11 cellular contexts compared by ENCODE assay signal in genomic region chr4:139768913-139769312, GRCh38.
DNase-seq lines count a peak whose midpoint lies in the region; ATAC-seq and TF ChIP-seq lines count a peak whose summit lies in the region.
"Had no signal": no experiment of that assay in that cellular context is flagged by ENCODE, and none has a peak within 500 bp of the region (broad histone marks: within the 10 kb centered on the region; RNA-seq: fewer than 3 reads in every experiment).

No MANE protein-coding gene starts in this region.

- no peak overlapping the region for H3K4me3 ChIP-seq in cardiac muscle cell
- no peak overlapping the region for H3K4me3 ChIP-seq in fibroblast of pulmonary artery (replicated peaks; ENCODE audit: low read depth, low read length)
- no peak overlapping the region for H3K4me3 ChIP-seq in stomach
- no peak overlapping the region for H3K4me3 ChIP-seq in HAP-1
- H3K4me3 ChIP-seq: heart left ventricle had no signal

- no peaks in the 10 kb centered on the region for H3K9me3 ChIP-seq in cardiac muscle cell (ENCODE audit: low read depth)
- no peaks in the 10 kb centered on the region for H3K9me3 ChIP-seq in stomach
- H3K9me3 ChIP-seq in HAP-1: no peaks in the 10 kb centered on the region
- H3K9me3 ChIP-seq: heart left ventricle had no signal

- no peaks in the 10 kb centered on the region for H3K27me3 ChIP-seq in cardiac muscle cell
- no peaks in the 10 kb centered on the region for H3K27me3 ChIP-seq in stomach
- no peaks in the 10 kb centered on the region for H3K27me3 ChIP-seq in HAP-1 (ENCODE audit: low read depth)
- H3K27me3 ChIP-seq: heart left ventricle had no signal

- peak overlapping the region; percentile 4 for H3K27ac ChIP-seq in cardiac muscle cell
- H3K27ac ChIP-seq in stomach: no peak overlapping the region

- no peak for TF ChIP-seq POLR2A in stomach (IDR thresholded peaks at IDR 0.05)

- H3K36me3 ChIP-seq in cardiac muscle cell: no peaks in the 10 kb centered on the region
- no peaks in the 10 kb centered on the region for H3K36me3 ChIP-seq in stomach
- H3K36me3 ChIP-seq in HAP-1 (replicated peaks): no peaks in the 10 kb centered on the region
- H3K36me3 ChIP-seq: heart left ventricle had no signal

- no peak for ATAC-seq in Right ventricle myocardium superior (ENCODE audit: poor library complexity)
- ATAC-seq in HG02840 (IDR thresholded peaks at IDR 0.05; ENCODE audit: low FRiP score, unreplicated experiment): no peak
- ATAC-seq: activated T-cell treated with anti-CD3 and anti-CD28 coated beads, Interleukin-2, amount 50 U/mL, for 4 hours; heart left ventricle had no signal

- 44 to 86% (median 70%) methylated on average over 4 of the region's 4 CpGs for WGBS in stomach, 5 donors

- H3K4me1 ChIP-seq in cardiac muscle cell (ENCODE audit: low read depth): peaks cover 21% of the 10 kb centered on the region
- H3K4me1 ChIP-seq in stomach: peaks cover under 1 to 11% (median 7%) of the 10 kb centered on the region in 4 donors
- H3K4me1 ChIP-seq in HAP-1: no peaks in the 10 kb centered on the region

- no peak for DNase-seq in cardiac muscle cell (ENCODE audit: low read depth in 1 of 2, low spot score in 1 of 2)
- DNase-seq in Right ventricle myocardium superior: no peak
- peak; percentile 85 for DNase-seq in NCI-H69 (lab: John Stamatoyannopoulos, UW)
- DNase-seq in fibroblast of pulmonary artery (ENCODE audit: low read depth): no peak
- DNase-seq in stomach: peak; percentile 26
- no peak for DNase-seq in HAP-1 (ENCODE audit: low spot score in 2 of 2)
- DNase-seq in HCEC 1CT: no peak
- DNase-seq: activated T-cell treated with anti-CD3 and anti-CD28 coated beads, Interleukin-2, amount 50 U/mL, for 4 hours; heart left ventricle; KG1 had no signal

- TF ChIP-seq EP300 in stomach (IDR thresholded peaks at IDR 0.05): no peak

- intact Hi-C loops in Right ventricle myocardium superior (cut with DNase I) (loop anchor here (10.0 kb wide), 1 partner anchor 56 kb away; no protein-coding TSS in a partner anchor), stomach (cut with DNase I; ENCODE audit: low total_unique reads) (no loop called here)

- in situ Hi-C loops in HAP-1 (cut with MboI; ENCODE audit: low sequenced_read_pairs): no loop called here

- TF ChIP-seq CTCF in cardiac muscle cell (IDR thresholded peaks at IDR 0.05; ENCODE audit: low read depth, low read length) (peak; percentile 18), fibroblast of pulmonary artery (IDR thresholded peaks at IDR 0.05; ENCODE audit: low read length, missing control alignments) (peak; percentile 21), stomach (IDR thresholded peaks at IDR 0.05) (peak in 3 of 7 experiments; percentile 12 to 27 (median 12))

Comparison
In these comparisons a context has a peak if more than half of its experiments do, and no peak if none do; other contexts are left out.
1. DNase-seq: peak in NCI-H69 (single experiment) and stomach (single experiment); none in cardiac muscle cell (0 of 2), Right ventricle myocardium superior (single experiment), fibroblast of pulmonary artery (single experiment), HAP-1 (0 of 2) and HCEC 1CT (single experiment).